Comparison of ENCODE assay signal across 1 cellular context in the genomic region with DNA sequence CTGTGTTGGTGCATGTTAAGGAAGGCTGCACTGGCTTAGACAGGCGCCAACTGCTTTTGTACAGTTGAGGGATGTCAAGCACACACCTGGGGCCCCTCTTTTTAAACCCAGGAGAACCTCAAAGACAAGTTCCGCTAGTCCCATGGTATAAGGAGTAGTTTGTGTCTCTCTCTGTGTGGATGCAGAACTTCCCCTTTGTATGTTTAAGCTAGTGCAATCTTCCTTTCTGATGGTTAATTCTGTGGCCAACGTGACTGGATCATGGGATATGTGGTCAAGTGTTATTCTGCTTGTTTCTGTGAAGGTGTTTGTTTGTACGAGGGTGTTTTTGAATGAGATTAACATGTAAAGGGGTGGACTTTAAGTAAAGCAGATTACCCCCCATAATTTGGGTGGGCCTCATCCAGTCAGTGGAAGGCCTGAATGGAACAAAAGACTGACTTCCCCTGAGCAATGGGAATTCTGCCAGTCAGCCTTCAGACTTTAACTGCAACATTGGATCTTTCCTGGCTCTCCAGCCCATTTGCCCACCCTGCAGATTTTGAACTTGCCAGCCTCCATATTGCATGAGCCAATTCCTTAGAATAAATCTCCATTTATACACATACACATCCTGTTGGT.
TF ChIP-seq lines count a peak whose summit lies in the region.

No MANE protein-coding gene starts in this region.

TF ChIP-seq in GM12891, 5 proteins besides CTCF, POLR2A, EP300 and RAD21:
- no peak for TF ChIP-seq TAF1 (IDR thresholded peaks at IDR 0.05; ENCODE audit: low read depth, low read length)
- TF ChIP-seq SPI1 (IDR thresholded peaks at IDR 0.05; ENCODE audit: low read depth, low read length): no peak
- no peak for TF ChIP-seq POLR2AphosphoS5 (IDR thresholded peaks at IDR 0.05; ENCODE audit: low read depth, low read length)
- TF ChIP-seq PAX5 (IDR thresholded peaks at IDR 0.05; ENCODE audit: insufficient read depth, low read length, severe bottlenecking): no peak
- TF ChIP-seq POU2F2 (IDR thresholded peaks at IDR 0.05; ENCODE audit: low read depth, low read length): no peak
